ENCODE assay signal across 29 cellular contexts in genomic region chr10:873020-873419, GRCh38. TPM values are rescaled to one million over a fixed set of nuclear protein-coding genes. Genes with fewer than 3 reads are reported as not detected.
DNase-seq lines count a peak whose midpoint lies in the region; ATAC-seq and TF ChIP-seq lines count a peak whose summit lies in the region.
"Had no signal": no experiment of that assay in that cellular context is flagged by ENCODE, and none has a peak within 500 bp of the region (broad histone marks: within the 10 kb centered on the region; RNA-seq: fewer than 3 reads in every experiment).

No MANE protein-coding gene starts in this region.

- H3K36me3 Mint-ChIP-seq in brain, result peaks cover 42% of the 10 kb centered on the region

- TF ChIP-seq EP300 in sigmoid colon (IDR thresholded peaks at IDR 0.05), result no peak

- 48 to 66% methylated on average over 7 of the region's 7 CpGs for WGBS in heart right ventricle, 2 donors
- WGBS in sigmoid colon, 2 donors, result 91 to 94% methylated on average over 7 of the region's 7 CpGs

- H3K9me3 ChIP-seq in heart right ventricle (no peaks in the 10 kb centered on the region), gastrocnemius medialis (no peaks in the 10 kb centered on the region), sigmoid colon (no peaks in the 10 kb centered on the region)
- H3K9me3 ChIP-seq: A549, right lobe of liver, SJCRH30, transverse colon had no signal

- peak overlapping the region in 4 of 5 experiments; percentile 24 to 80 (median 51) for H3K27ac Mint-ChIP-seq in brain
- H3K27ac Mint-ChIP-seq: activated naive CD4-positive, alpha-beta T cell treated with anti-CD3 and anti-CD28 coated beads for 36 hours; B cell; T-cell had no signal

- H3K36me3 ChIP-seq in heart right ventricle, result peaks cover 0 to 74% (median 8%) of the 10 kb centered on the region in 9 donors
- no peaks in the 10 kb centered on the region for H3K36me3 ChIP-seq in gastrocnemius medialis
- peaks cover 0 to 18% (median 2%) of the 10 kb centered on the region in 4 donors for H3K36me3 ChIP-seq in sigmoid colon

- H3K4me3 ChIP-seq in heart right ventricle (peak overlapping the region in 8 of 10 donors; percentile 4 to 40 (median 30)), gastrocnemius medialis (peak overlapping the region; percentile 37 to 51 (median 46)), foreskin fibroblast (ENCODE audit: low read depth in 1 of 2, low read length in 2 of 2) (no peak overlapping the region), sigmoid colon (no peak overlapping the region)
- H3K4me3 ChIP-seq: A549, dorsolateral prefrontal cortex, right lobe of liver, SJCRH30, transverse colon had no signal

- in situ Hi-C loops in G401 (cut with HindIII; ENCODE audit: low sequenced_read_pairs) (no loop called here), gastrocnemius medialis (cut with MboI; ENCODE audit: low sequenced_read_pairs in 4 of 4) (no loop called here)

- peak overlapping the region in 1 of 5 experiments; percentile 12 for H3K4me3 Mint-ChIP-seq in brain
- H3K4me3 Mint-ChIP-seq: activated naive CD4-positive, alpha-beta T cell treated with anti-CD3 and anti-CD28 coated beads for 36 hours; B cell; naive B cell; stimulated activated naive CD8-positive, alpha-beta T cell treated with anti-CD3 and anti-CD28 coated beads, Interleukin-15, amount 100 ng/mL, for 72 hours; T-cell had no signal

- no peaks in the 10 kb centered on the region for H3K9me3 Mint-ChIP-seq in brain
- H3K9me3 Mint-ChIP-seq: activated naive CD4-positive, alpha-beta T cell treated with anti-CD3 and anti-CD28 coated beads for 36 hours; naive B cell; stimulated activated naive CD8-positive, alpha-beta T cell treated with anti-CD3 and anti-CD28 coated beads, Interleukin-15, amount 100 ng/mL, for 72 hours; T-cell had no signal

- peaks cover 17% of the 10 kb centered on the region for H3K4me1 Mint-ChIP-seq in brain

- peak; percentile 73 for DNase-seq in G401 (ENCODE audit: low spot score)
- DNase-seq in heart right ventricle, result peak in 1 of 2 donors; percentile 52
- DNase-seq in gastrocnemius medialis, result peak; percentile 75 to 84
- no peak for DNase-seq in foreskin fibroblast
- DNase-seq in sigmoid colon, result no peak
- no peak for DNase-seq in T1000 (lab: John Stamatoyannopoulos, UW)
- DNase-seq: activated CD4-positive, CD25-positive, alpha-beta regulatory T cell treated with anti-CD3 and anti-CD28 coated beads, Interleukin-2, amount 50 U/mL, for 72 hours; activated naive CD4-positive, alpha-beta T cell treated with anti-CD3 and anti-CD28 coated beads for 36 hours; activated T-cell treated with anti-CD3 and anti-CD28 coated beads, Interleukin-2, amount 50 U/mL, for 1 hour; left colon; mesendoderm; naive B cell; NCI-H1436 treated with DMSO at 0.1 percent for 48 hours; NCI-H2107; NCI-H446 treated with DMSO at 0.1 percent for 48 hours; NK-92 treated with Interleukin-12 subunit alpha and Interleukin-12 subunit beta, amount 100 ng/mL, for 24 hours; right lobe of liver; stimulated activated CD4-positive, alpha-beta T cell treated with anti-CD3 and anti-CD28 coated beads, Interleukin-15, amount 100 ng/mL, for 24 hours; stimulated activated naive CD8-positive, alpha-beta T cell treated with anti-CD3 and anti-CD28 coated beads, Interleukin-15, amount 100 ng/mL, for 72 hours; T-cell; transverse colon had no signal

- H3K4me1 ChIP-seq in heart right ventricle (peaks cover 0 to 56% (median 33%) of the 10 kb centered on the region in 9 donors), gastrocnemius medialis (peaks cover 67 to 72% of the 10 kb centered on the region in 2 donors), sigmoid colon (peaks cover 0 to 3% (median 0%) of the 10 kb centered on the region in 4 donors)
- H3K4me1 ChIP-seq: A549, SJCRH30, transverse colon had no signal

- H3K27ac ChIP-seq in heart right ventricle (peak overlapping the region in 9 of 10 donors; percentile 22 to 78 (median 51)), gastrocnemius medialis (peak overlapping the region; percentile 93 to 95 (median 94)), sigmoid colon (no peak overlapping the region)
- H3K27ac ChIP-seq: A549, epithelial cell of prostate, SJCRH30, transverse colon had no signal

- H3K27me3 Mint-ChIP-seq in brain, result no peaks in the 10 kb centered on the region
- H3K27me3 Mint-ChIP-seq: B cell; naive B cell; stimulated activated naive CD8-positive, alpha-beta T cell treated with anti-CD3 and anti-CD28 coated beads, Interleukin-15, amount 100 ng/mL, for 72 hours; T-cell had no signal

- TF ChIP-seq CTCF in brain (conservative IDR thresholded peaks at IDR 0.05), result no peak
- no peak for TF ChIP-seq CTCF in heart right ventricle (IDR thresholded peaks at IDR 0.05)
- TF ChIP-seq CTCF in gastrocnemius medialis (IDR thresholded peaks at IDR 0.05 in 4 of 5, conservative IDR thresholded peaks at IDR 0.05 in 1 of 5), result no peak
- no peak for TF ChIP-seq CTCF in foreskin fibroblast (IDR thresholded peaks at IDR 0.05; ENCODE audit: low read depth, low read length)
- TF ChIP-seq CTCF in sigmoid colon (IDR thresholded peaks at IDR 0.05), result no peak

- H3K27me3 ChIP-seq in heart right ventricle (no peaks in the 10 kb centered on the region), gastrocnemius medialis (no peaks in the 10 kb centered on the region), sigmoid colon (no peaks in the 10 kb centered on the region)
- H3K27me3 ChIP-seq: dorsolateral prefrontal cortex, right lobe of liver, SJCRH30, transverse colon had no signal

- TF ChIP-seq POLR2A in gastrocnemius medialis (IDR thresholded peaks at IDR 0.05) (peak; percentile 80 to 81), sigmoid colon (IDR thresholded peaks at IDR 0.05) (no peak)

- ATAC-seq in heart right ventricle, result peak; percentile 77 to 91 (median 84)
- ATAC-seq in gastrocnemius medialis, result peak; percentile 88 to 92
- no peak for ATAC-seq in GM19455 (IDR thresholded peaks at IDR 0.05; ENCODE audit: unreplicated experiment)
- ATAC-seq: A549; left colon; Panc1; stimulated activated naive CD8-positive, alpha-beta T cell treated with anti-CD3 and anti-CD28 coated beads, Interleukin-15, amount 100 ng/mL, for 72 hours; T-cell had no signal

- intact Hi-C loops in heart right ventricle (cut with DNase I) (loop anchor here in 1 of 10 donors (5.0 kb wide), 1 partner anchor 59 kb away; the partner anchor contains the start of gene LARP4B), gastrocnemius medialis (cut with DNase I; ENCODE audit: low total_unique reads) (loop anchor here (2.0 to 10.0 kb wide), 5 partner anchors 58 to 248 kb away; partner anchors contain the start of genes IDI1, IDI2 and LARP4B), sigmoid colon (cut with DNase I) (no loop called here)

RNA-seq across cellular contexts. Expression of gene LARP4B, which starts 58.5 kb away (rescaled TPM):
- total RNA-seq in G401 (2014; rRNA removed; shearing (Covaris generic)), result 15.2 and 24.3 TPM in 2 replicates
- polyA plus RNA-seq in brain (ENCODE audit: insufficient read depth, low read depth, low replicate concordance) (25.5 TPM), heart right ventricle (10 to 100 TPM; 10.6 to 39.1 TPM), sigmoid colon (10 to 100 TPM; 11.4 to 31.9 (median 17.1) TPM)
- total RNA-seq in heart right ventricle (10 to 100 TPM; 58.7 to 82.6 (median 65.8) TPM), gastrocnemius medialis (10 to 100 TPM; 29.7 to 45.6 (median 40.0) TPM), sigmoid colon (10 to 100 TPM; 31.7 to 57.6 (median 40.8) TPM)

Comparison
In these comparisons a context has a peak if more than half of its experiments do, and no peak if none do; other contexts are left out.
1. DNase-seq: peak in G401 (single experiment) and gastrocnemius medialis (2 of 2); none in foreskin fibroblast (0 of 2), sigmoid colon (single experiment) and T1000 (single experiment).
2. H3K27ac ChIP-seq: peak in heart right ventricle (9 of 10) and gastrocnemius medialis (4 of 4); none in sigmoid colon (0 of 4).
3. H3K4me3 ChIP-seq: peak in heart right ventricle (8 of 10) and gastrocnemius medialis (4 of 4); none in foreskin fibroblast (0 of 2) and sigmoid colon (0 of 4).
4. POLR2A ChIP-seq: peak in gastrocnemius medialis (2 of 2); none in sigmoid colon (0 of 2).